In genomic region chr17:16380640-16381495, GRCh38 we compare ENCODE assay signal across 2 cellular contexts.
TF ChIP-seq lines count a peak whose summit lies in the region.

Gene UBB (plus strand): TSS chr17:16381091. CDS start chr17:16381908, 817 bp downstream.

TF ChIP-seq in HEK293, 187 proteins besides CTCF, POLR2A, EP300 and RAD21 (continued from another document and continues in another):
- TF ChIP-seq, protein P1, sequence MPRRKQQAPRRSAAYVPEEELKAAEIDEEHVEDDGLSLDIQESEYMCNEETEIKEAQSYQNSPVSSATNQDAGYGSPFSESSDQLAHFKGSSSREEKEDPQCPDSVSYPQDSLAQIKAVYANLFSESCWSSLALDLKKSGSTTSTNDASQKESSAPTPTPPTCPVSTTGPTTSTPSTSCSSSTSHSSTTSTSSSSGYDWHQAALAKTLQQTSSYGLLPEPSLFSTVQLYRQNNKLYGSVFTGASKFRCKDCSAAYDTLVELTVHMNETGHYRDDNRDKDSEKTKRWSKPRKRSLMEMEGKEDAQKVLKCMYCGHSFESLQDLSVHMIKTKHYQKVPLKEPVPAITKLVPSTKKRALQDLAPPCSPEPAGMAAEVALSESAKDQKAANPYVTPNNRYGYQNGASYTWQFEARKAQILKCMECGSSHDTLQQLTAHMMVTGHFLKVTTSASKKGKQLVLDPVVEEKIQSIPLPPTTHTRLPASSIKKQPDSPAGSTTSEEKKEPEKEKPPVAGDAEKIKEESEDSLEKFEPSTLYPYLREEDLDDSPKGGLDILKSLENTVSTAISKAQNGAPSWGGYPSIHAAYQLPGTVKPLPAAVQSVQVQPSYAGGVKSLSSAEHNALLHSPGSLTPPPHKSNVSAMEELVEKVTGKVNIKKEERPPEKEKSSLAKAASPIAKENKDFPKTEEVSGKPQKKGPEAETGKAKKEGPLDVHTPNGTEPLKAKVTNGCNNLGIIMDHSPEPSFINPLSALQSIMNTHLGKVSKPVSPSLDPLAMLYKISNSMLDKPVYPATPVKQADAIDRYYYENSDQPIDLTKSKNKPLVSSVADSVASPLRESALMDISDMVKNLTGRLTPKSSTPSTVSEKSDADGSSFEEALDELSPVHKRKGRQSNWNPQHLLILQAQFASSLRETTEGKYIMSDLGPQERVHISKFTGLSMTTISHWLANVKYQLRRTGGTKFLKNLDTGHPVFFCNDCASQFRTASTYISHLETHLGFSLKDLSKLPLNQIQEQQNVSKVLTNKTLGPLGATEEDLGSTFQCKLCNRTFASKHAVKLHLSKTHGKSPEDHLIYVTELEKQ (tag by site-specific recombination; IDR thresholded peaks at IDR 0.05; ENCODE audit: borderline replicate concordance), result peak; percentile 86
- TF ChIP-seq, protein P2, sequence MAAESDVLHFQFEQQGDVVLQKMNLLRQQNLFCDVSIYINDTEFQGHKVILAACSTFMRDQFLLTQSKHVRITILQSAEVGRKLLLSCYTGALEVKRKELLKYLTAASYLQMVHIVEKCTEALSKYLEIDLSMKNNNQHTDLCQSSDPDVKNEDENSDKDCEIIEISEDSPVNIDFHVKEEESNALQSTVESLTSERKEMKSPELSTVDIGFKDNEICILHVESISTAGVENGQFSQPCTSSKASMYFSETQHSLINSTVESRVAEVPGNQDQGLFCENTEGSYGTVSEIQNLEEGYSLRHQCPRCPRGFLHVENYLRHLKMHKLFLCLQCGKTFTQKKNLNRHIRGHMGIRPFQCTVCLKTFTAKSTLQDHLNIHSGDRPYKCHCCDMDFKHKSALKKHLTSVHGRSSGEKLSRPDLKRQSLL (tag by site-specific recombination; IDR thresholded peaks at IDR 0.05), result 0 out of 2 replicates have a peak, but pooled peaks have one; percentile 16
- TF ChIP-seq ZFP69B (tag by site-specific recombination; IDR thresholded peaks at IDR 0.05) (peak; percentile 81), ZSCAN16 (tag by site-specific recombination; IDR thresholded peaks at IDR 0.05) (no peak), ZNF23 (tag by site-specific recombination; IDR thresholded peaks at IDR 0.05; ENCODE audit: borderline replicate concordance) (no peak), KLF10 (tag by site-specific recombination; IDR thresholded peaks at IDR 0.05) (peak; percentile 71), ZNF292 (tag by site-specific recombination; IDR thresholded peaks at IDR 0.05; ENCODE audit: borderline replicate concordance, low read depth) (no peak), ZNF560 (tag by site-specific recombination; IDR thresholded peaks at IDR 0.05; ENCODE audit: borderline replicate concordance) (no peak), ZNF645 (tag by site-specific recombination; IDR thresholded peaks at IDR 0.05) (0 out of 2 replicates have a peak, but pooled peaks have one; percentile 17), ZNF623 (tag by site-specific recombination; IDR thresholded peaks at IDR 0.05) (peak; percentile 42), ZSCAN5A (tag by site-specific recombination; IDR thresholded peaks at IDR 0.05) (peak; percentile 84; the same call in 1 of the 2 replicates), ZNF654 (tag by site-specific recombination; IDR thresholded peaks at IDR 0.05; ENCODE audit: low read depth) (no peak; the same call in 1 of the 2 replicates), ZNF530 (tag by site-specific recombination; IDR thresholded peaks at IDR 0.05; ENCODE audit: low read depth) (no peak), ZNF76 (tag by site-specific recombination; IDR thresholded peaks at IDR 0.05; ENCODE audit: borderline replicate concordance, low read depth) (peak; percentile 72; the same call in 1 of the 2 replicates), ZNF350 (tag by site-specific recombination; IDR thresholded peaks at IDR 0.05) (no peak), ATF2 (tag by site-specific recombination; IDR thresholded peaks at IDR 0.05; ENCODE audit: low read depth) (peak; percentile 79), FEZF1 (tag by site-specific recombination; IDR thresholded peaks at IDR 0.05) (no peak; the same call in 1 of the 2 replicates), ZNF366 (tag by site-specific recombination; conservative IDR thresholded peaks at IDR 0.05) (0 out of 2 replicates have a peak, but pooled peaks have one; percentile 6), ZSCAN30 (tag by site-specific recombination; IDR thresholded peaks at IDR 0.05) (peak; percentile 79), ZBTB17 (tag by site-specific recombination; IDR thresholded peaks at IDR 0.05) (peak; percentile 97)

TF ChIP-seq in SK-N-SH treated with all-trans-retinoic acid at 6 μM for 48 hours, 23 proteins besides CTCF, POLR2A, EP300 and RAD21 (continued from another document):
- TF ChIP-seq CREB5 (CRISPR knock-in tag; IDR thresholded peaks at IDR 0.05; ENCODE audit: low read depth), result no peak
- TF ChIP-seq ZNF70 (CRISPR knock-in tag; IDR thresholded peaks at IDR 0.05), result no peak
- TF ChIP-seq ZNF8 (CRISPR knock-in tag; IDR thresholded peaks at IDR 0.05), result no peak
- TF ChIP-seq PPARA (CRISPR knock-in tag; IDR thresholded peaks at IDR 0.05; ENCODE audit: borderline replicate concordance), result no peak
- TF ChIP-seq ZFP3 (CRISPR knock-in tag; IDR thresholded peaks at IDR 0.05), result no peak
- peak; percentile 86 for TF ChIP-seq TOX (CRISPR knock-in tag; IDR thresholded peaks at IDR 0.05; ENCODE audit: borderline replicate concordance)
- TF ChIP-seq RARB (CRISPR knock-in tag; IDR thresholded peaks at IDR 0.05), result peak; percentile 74; the same call in 1 of the 2 replicates
- TF ChIP-seq OSR1 (CRISPR knock-in tag; IDR thresholded peaks at IDR 0.05), result no peak
- peak; percentile 23; the same call in 1 of the 2 replicates for TF ChIP-seq PATZ1 (CRISPR knock-in tag; IDR thresholded peaks at IDR 0.05; ENCODE audit: borderline replicate concordance)
- peak; percentile 85 for TF ChIP-seq CSDC2 (CRISPR knock-in tag; IDR thresholded peaks at IDR 0.05)
- no peak for TF ChIP-seq BACH2 (CRISPR knock-in tag; IDR thresholded peaks at IDR 0.05; ENCODE audit: borderline replicate concordance)
- 0 out of 2 replicates have a peak, but pooled peaks have one; percentile 27 for TF ChIP-seq ZC3H10 (CRISPR knock-in tag; IDR thresholded peaks at IDR 0.05)
- no peak for TF ChIP-seq ESRRG (CRISPR knock-in tag; IDR thresholded peaks at IDR 0.05)
- no peak for TF ChIP-seq ARNTL (CRISPR knock-in tag; IDR thresholded peaks at IDR 0.05; ENCODE audit: borderline replicate concordance, low read depth)
- TF ChIP-seq, protein P3, sequence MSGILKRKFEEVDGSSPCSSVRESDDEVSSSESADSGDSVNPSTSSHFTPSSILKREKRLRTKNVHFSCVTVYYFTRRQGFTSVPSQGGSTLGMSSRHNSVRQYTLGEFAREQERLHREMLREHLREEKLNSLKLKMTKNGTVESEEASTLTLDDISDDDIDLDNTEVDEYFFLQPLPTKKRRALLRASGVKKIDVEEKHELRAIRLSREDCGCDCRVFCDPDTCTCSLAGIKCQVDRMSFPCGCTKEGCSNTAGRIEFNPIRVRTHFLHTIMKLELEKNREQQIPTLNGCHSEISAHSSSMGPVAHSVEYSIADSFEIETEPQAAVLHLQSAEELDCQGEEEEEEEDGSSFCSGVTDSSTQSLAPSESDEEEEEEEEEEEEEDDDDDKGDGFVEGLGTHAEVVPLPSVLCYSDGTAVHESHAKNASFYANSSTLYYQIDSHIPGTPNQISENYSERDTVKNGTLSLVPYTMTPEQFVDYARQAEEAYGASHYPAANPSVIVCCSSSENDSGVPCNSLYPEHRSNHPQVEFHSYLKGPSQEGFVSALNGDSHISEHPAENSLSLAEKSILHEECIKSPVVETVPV (CRISPR knock-in tag; IDR thresholded peaks at IDR 0.05), result peak; percentile 33; the same call in 1 of the 2 replicates
